ENCODE assay signal across 11 cellular contexts in genomic region chr16:26382607-26383006, GRCh38.
A peak's percentile ranks its signal among the peaks of the same experiment; 100 is the strongest.
DNase-seq lines count a peak whose midpoint lies in the region.
"Had no signal": no experiment of that assay in that cellular context is flagged by ENCODE, and none has a peak within 500 bp of the region (broad histone marks: within the 10 kb centered on the region; RNA-seq: fewer than 3 reads in every experiment).

No MANE protein-coding gene starts in this region.

- DNase-seq in DMS153 (lab: John Stamatoyannopoulos, UW): peak; percentile 79
- peak; percentile 79 for DNase-seq in G401 (ENCODE audit: low spot score)
- peak; percentile 87 for DNase-seq in NCI-H2029 (lab: John Stamatoyannopoulos, UW)
- DNase-seq in NCI-H774 (lab: John Stamatoyannopoulos, UW): peak; percentile 18
- DNase-seq in NCI-H2081 (lab: John Stamatoyannopoulos, UW): no peak
- no peak for DNase-seq in T-helper 2 cell
- DNase-seq in ureter (ENCODE audit: low spot score): no peak
- DNase-seq: BE2C; CD4-positive, alpha-beta memory T cell; COR-L47; DMS53 had no signal

- in situ Hi-C loops in G401 (cut with HindIII; ENCODE audit: low sequenced_read_pairs): no loop called here

Comparison
In these comparisons a context has a peak if more than half of its experiments do, and no peak if none do; other contexts are left out.
1. DNase-seq: peak in DMS153 (single experiment), G401 (single experiment), NCI-H2029 (single experiment) and NCI-H774 (single experiment); none in NCI-H2081 (0 of 2), T-helper 2 cell (0 of 5) and ureter (single experiment).